In genomic region chr11:62428871-62429601, GRCh38 we compare ENCODE assay signal across 18 cellular contexts. TPM values are rescaled to one million over a fixed set of nuclear protein-coding genes. Genes with fewer than 3 reads are reported as not detected.
DNase-seq lines count a peak whose midpoint lies in the region; ATAC-seq and TF ChIP-seq lines count a peak whose summit lies in the region.
"Had no signal": no experiment of that assay in that cellular context is flagged by ENCODE, and none has a peak within 500 bp of the region (broad histone marks: within the 10 kb centered on the region; RNA-seq: fewer than 3 reads in every experiment).

No MANE protein-coding gene starts in this region.

- H3K4me1 Mint-ChIP-seq in activated naive CD8-positive, alpha-beta T cell (ENCODE audit: low read depth) = peaks cover 49% of the 10 kb centered on the region
- peaks cover 61% of the 10 kb centered on the region for H3K4me1 Mint-ChIP-seq in activated naive CD8-positive, alpha-beta T cell treated with anti-CD3 and anti-CD28 coated beads, Interleukin-2, amount 50 U/mL, for 24 hours
- peaks cover 57% of the 10 kb centered on the region for H3K4me1 Mint-ChIP-seq in T-helper 2 cell treated with Interferon-gamma antibody and Interleukin-4, amounts not matched to agents 5 μg/mL and 100 μg/mL, for 36 hours (ENCODE audit: low read depth)

- H3K4me2 ChIP-seq in mesendoderm (ENCODE audit: low read length) = no peak overlapping the region

- H3K36me3 ChIP-seq in mesendoderm (ENCODE audit: control insufficient read depth, insufficient read depth, low read length) (no peaks in the 10 kb centered on the region), vagina (no peaks in the 10 kb centered on the region), BE2C (no peaks in the 10 kb centered on the region)
- H3K36me3 ChIP-seq: esophagus muscularis mucosa, heart right ventricle, thyroid gland had no signal

- H2BK120ac ChIP-seq in mesendoderm (ENCODE audit: low read depth, low read length) = peak overlapping the region; percentile 16

- no CpG with 5 or more reads among the region's 10 CpGs for WGBS in mesendoderm (ENCODE audit: extremely low coverage, insufficient coverage, low lambda C conversion rate)

- H2AK5ac ChIP-seq in mesendoderm (ENCODE audit: low read length) = no peak overlapping the region

- TF ChIP-seq CTCF in vagina (IDR thresholded peaks at IDR 0.05) (no peak), BE2C (IDR thresholded peaks at IDR 0.05; ENCODE audit: low read depth, low read length) (no peak)

- no peaks in the 10 kb centered on the region for H3K79me2 ChIP-seq in mesendoderm (ENCODE audit: control insufficient read depth, insufficient read depth, low read length)

- H3K27me3 ChIP-seq in mesendoderm (ENCODE audit: insufficient read depth, low read length, poor library complexity) (no peaks in the 10 kb centered on the region), vagina (no peaks in the 10 kb centered on the region), BE2C (no peaks in the 10 kb centered on the region)
- H3K27me3 ChIP-seq: body of pancreas, esophagus muscularis mucosa, heart right ventricle, thyroid gland had no signal

- peak overlapping the region; percentile 90 for H3K4ac ChIP-seq in mesendoderm (ENCODE audit: low read depth, low read length)

- intact Hi-C loops in vagina (cut with DNase I) = no loop called here

- H3K4me1 ChIP-seq in mesendoderm (ENCODE audit: control insufficient read depth, low read depth, low read length) (peaks cover 9% of the 10 kb centered on the region), vagina (peaks cover 56% of the 10 kb centered on the region), BE2C (peaks cover 8% of the 10 kb centered on the region)

- no peak overlapping the region for H3K9ac ChIP-seq in mesendoderm (ENCODE audit: low read length)

- H3K79me1 ChIP-seq in mesendoderm (ENCODE audit: low read length) = no peaks in the 10 kb centered on the region

- H3K27me3 Mint-ChIP-seq in activated naive CD8-positive, alpha-beta T cell = no peaks in the 10 kb centered on the region
- H3K27me3 Mint-ChIP-seq in activated naive CD8-positive, alpha-beta T cell treated with anti-CD3 and anti-CD28 coated beads, Interleukin-2, amount 50 U/mL, for 24 hours = no peaks in the 10 kb centered on the region
- no peaks in the 10 kb centered on the region for H3K27me3 Mint-ChIP-seq in T-helper 2 cell treated with Interferon-gamma antibody and Interleukin-4, amounts not matched to agents 5 μg/mL and 100 μg/mL, for 36 hours (ENCODE audit: low read depth)

- H3K9me3 Mint-ChIP-seq in activated naive CD8-positive, alpha-beta T cell (ENCODE audit: low read depth) = no peaks in the 10 kb centered on the region
- H3K9me3 Mint-ChIP-seq in activated naive CD8-positive, alpha-beta T cell treated with anti-CD3 and anti-CD28 coated beads, Interleukin-2, amount 50 U/mL, for 24 hours = no peaks in the 10 kb centered on the region
- no peaks in the 10 kb centered on the region for H3K9me3 Mint-ChIP-seq in T-helper 2 cell treated with Interferon-gamma antibody and Interleukin-4, amounts not matched to agents 5 μg/mL and 100 μg/mL, for 36 hours

- H2BK5ac ChIP-seq in mesendoderm (ENCODE audit: low read length) = no peak overlapping the region

- no peak for DNase-seq in activated naive CD8-positive, alpha-beta T cell treated with anti-CD3 and anti-CD28 coated beads, Interleukin-2, amount 50 U/mL, for 24 hours
- no peak for DNase-seq in T-helper 2 cell treated with Interferon-gamma antibody and Interleukin-4, amounts not matched to agents 5 μg/mL and 100 μg/mL, for 36 hours (ENCODE audit: low spot score)
- DNase-seq in mesendoderm (peak; percentile 57), vagina (ENCODE audit: extremely low spot score in 2 of 2) (peak in 1 of 2 donors; percentile 72), BE2C (no peak), LoVo (ENCODE audit: low spot score) (no peak)
- no peak for DNase-seq in stimulated activated CD4-positive, alpha-beta T cell treated with anti-CD3 and anti-CD28 coated beads, Interleukin-4, amount 100 ng/mL, for 1 hour
- DNase-seq: body of pancreas, heart right ventricle, left colon, NCI-H2081 treated with DMSO at 0.1 percent for 48 hours, thyroid gland had no signal

- no peaks in the 10 kb centered on the region for H3K9me3 ChIP-seq in vagina
- no peaks in the 10 kb centered on the region for H3K9me3 ChIP-seq in BE2C
- H3K9me3 ChIP-seq: body of pancreas, esophagus muscularis mucosa, heart right ventricle, thyroid gland had no signal

- H3K27ac ChIP-seq in mesendoderm (ENCODE audit: low read depth, low read length) (no peak overlapping the region), vagina (peak overlapping the region; percentile 63)
- H3K27ac ChIP-seq: body of pancreas, thyroid gland had no signal

- H4K5ac ChIP-seq in mesendoderm (ENCODE audit: low read length) = no peak overlapping the region

- no peak overlapping the region for H2BK15ac ChIP-seq in mesendoderm (replicated peaks; ENCODE audit: low read depth)

- TF ChIP-seq POLR2A in vagina (IDR thresholded peaks at IDR 0.05) = no peak

- H3K4me3 ChIP-seq in mesendoderm (ENCODE audit: low read length) (no peak overlapping the region), vagina (no peak overlapping the region), BE2C (ENCODE audit: low read depth, low read length) (no peak overlapping the region)
- H3K4me3 ChIP-seq: body of pancreas, esophagus muscularis mucosa, heart right ventricle, thyroid gland had no signal

- no peak overlapping the region for H3K4me3 Mint-ChIP-seq in activated naive CD8-positive, alpha-beta T cell
- no peak overlapping the region for H3K4me3 Mint-ChIP-seq in activated naive CD8-positive, alpha-beta T cell treated with anti-CD3 and anti-CD28 coated beads, Interleukin-2, amount 50 U/mL, for 24 hours
- H3K4me3 Mint-ChIP-seq in T-helper 2 cell treated with Interferon-gamma antibody and Interleukin-4, amounts not matched to agents 5 μg/mL and 100 μg/mL, for 36 hours = peak overlapping the region; percentile 2

- H3K36me3 Mint-ChIP-seq in activated naive CD8-positive, alpha-beta T cell = peaks cover 2% of the 10 kb centered on the region
- no peaks in the 10 kb centered on the region for H3K36me3 Mint-ChIP-seq in activated naive CD8-positive, alpha-beta T cell treated with anti-CD3 and anti-CD28 coated beads, Interleukin-2, amount 50 U/mL, for 24 hours (ENCODE audit: low read depth)
- peaks cover 3% of the 10 kb centered on the region for H3K36me3 Mint-ChIP-seq in T-helper 2 cell treated with Interferon-gamma antibody and Interleukin-4, amounts not matched to agents 5 μg/mL and 100 μg/mL, for 36 hours (ENCODE audit: low read depth)

- H3K56ac ChIP-seq in mesendoderm (ENCODE audit: low read length) = peak overlapping the region; percentile 12

- H3K27ac Mint-ChIP-seq in activated naive CD8-positive, alpha-beta T cell = peak overlapping the region; percentile 93
- H3K27ac Mint-ChIP-seq in activated naive CD8-positive, alpha-beta T cell treated with anti-CD3 and anti-CD28 coated beads, Interleukin-2, amount 50 U/mL, for 24 hours = no peak overlapping the region
- peak overlapping the region; percentile 97 for H3K27ac Mint-ChIP-seq in T-helper 2 cell treated with Interferon-gamma antibody and Interleukin-4, amounts not matched to agents 5 μg/mL and 100 μg/mL, for 36 hours

- H4K8ac ChIP-seq in mesendoderm (ENCODE audit: low read depth, low read length) = no peak overlapping the region

- no peak overlapping the region for H3K23ac ChIP-seq in mesendoderm (ENCODE audit: low read length)

- no peak for ATAC-seq in activated naive CD8-positive, alpha-beta T cell treated with anti-CD3 and anti-CD28 coated beads, Interleukin-2, amount 50 U/mL, for 24 hours
- ATAC-seq: body of pancreas, heart right ventricle, left colon had no signal

- peak overlapping the region; percentile 86 for H3K18ac ChIP-seq in mesendoderm (ENCODE audit: low read length)

RNA-seq across cellular contexts. Expression of gene SCGB1A1, which starts 10.2 kb away (rescaled TPM):
- polyA plus RNA-seq in mesendoderm (2013, experiment 1 of 2) = not detected
- not detected for polyA plus RNA-seq in mesendoderm (2013, experiment 2 of 2)
- total RNA-seq in vagina = not detected
- polyA plus RNA-seq in BE2C (2012; ENCODE audit: insufficient read depth, insufficient read length, low read depth) = not detected
- total RNA-seq: body of pancreas; dermis microvascular lymphatic vessel endothelial cell; heart right ventricle; left colon; myocyte; pulmonary artery endothelial cell; T-helper 2 cell treated with Interferon-gamma antibody and Interleukin-4, amounts not matched to agents 100 ng/mL and 5 ng/mL, for 36 hours; thyroid gland had no signal
